ENCODE assay signal across 24 cellular contexts in genomic region chr3:78186404-78186803, GRCh38.
DNase-seq lines count a peak whose midpoint lies in the region; ATAC-seq, FAIRE-seq and TF ChIP-seq lines count a peak whose summit lies in the region.
"Had no signal": no experiment of that assay in that cellular context is flagged by ENCODE, and none has a peak within 500 bp of the region (broad histone marks: within the 10 kb centered on the region; RNA-seq: fewer than 3 reads in every experiment).

No MANE protein-coding gene starts in this region.

- ATAC-seq in HepG2: peak; percentile 28; the same call in 1 of the 3 replicates
- no peak for ATAC-seq in right lobe of liver
- peak; percentile 14 to 65 for ATAC-seq in right cardiac atrium
- ATAC-seq: A549 had no signal

- TF ChIP-seq RAD21 in HepG2 (CRISPR knock-in tag; IDR thresholded peaks at IDR 0.05): no peak

- H3K4me1 ChIP-seq in HepG2 (ENCODE audit: insufficient read depth, low read length) (no peaks in the 10 kb centered on the region), right lobe of liver (no peaks in the 10 kb centered on the region), cardiac muscle cell (ENCODE audit: low read depth) (peaks cover 30% of the 10 kb centered on the region), right cardiac atrium (ENCODE audit: control insufficient read depth, insufficient read depth, low read length) (no peaks in the 10 kb centered on the region), PC-9 (replicated peaks; ENCODE audit: insufficient read depth) (no peaks in the 10 kb centered on the region)
- H3K4me1 ChIP-seq: A549; BLaER1 treated with 17β-estradiol and CSF1 and Interleukin-3, amounts not matched to agents 10 nM and 100 nM had no signal

- intact Hi-C loops in HepG2 (cut with micrococcal nuclease; ENCODE audit: unreplicated experiment): no loop called here
- intact Hi-C loops in right lobe of liver (cut with DNase I): no loop called here
- intact Hi-C loops in right cardiac atrium (cut with DNase I): no loop called here
- intact Hi-C loops in PC-9 (cut with micrococcal nuclease; ENCODE audit: unreplicated experiment): no loop called here

- TF ChIP-seq POLR2A in HepG2 (IDR thresholded peaks at IDR 0.05; ENCODE audit: insufficient read depth in 1 of 2, low read depth in 2 of 2, low read length in 2 of 2) (no peak), right lobe of liver (IDR thresholded peaks at IDR 0.05) (no peak)

- no peaks in the 10 kb centered on the region for H4K20me1 ChIP-seq in HepG2 (ENCODE audit: insufficient read depth, low read length)
- H4K20me1 ChIP-seq in PC-9 (ENCODE audit: insufficient read depth): no peaks in the 10 kb centered on the region
- H4K20me1 ChIP-seq: BLaER1 treated with 17β-estradiol and CSF1 and Interleukin-3, amounts not matched to agents 10 nM and 100 nM had no signal

- H3K9me2 ChIP-seq in PC-9 (ENCODE audit: insufficient read depth): no peaks in the 10 kb centered on the region

- in situ Hi-C loops in HepG2 (cut with HindIII; ENCODE audit: extremely low pct_ligation_motif_present, low pct_unique_long_range_greater_than_20kb): no loop called here

- CTCF ChIA-PET in HepG2 (lab: Yijun Ruan, JAX; ENCODE audit: low intra/inter-chr PET ratio, low total read pairs): no interaction called here
- CTCF ChIA-PET in PC-9 (lab: Charles Lee): no interaction called here

- H3K27ac ChIP-seq in HepG2 (ENCODE audit: extremely low read length, insufficient read depth, low read length): no peak overlapping the region
- no peak overlapping the region for H3K27ac ChIP-seq in right lobe of liver
- H3K27ac ChIP-seq in cardiac muscle cell: peak overlapping the region; percentile 89
- no peak overlapping the region for H3K27ac ChIP-seq in right cardiac atrium (ENCODE audit: low read length)
- H3K27ac ChIP-seq in PC-9: no peak overlapping the region
- H3K27ac ChIP-seq: A549; BLaER1 treated with 17β-estradiol and CSF1 and Interleukin-3, amounts not matched to agents 10 nM and 100 nM; GM23248 had no signal

- H2AFZ ChIP-seq in HepG2 (ENCODE audit: low read length) (no peak overlapping the region), PC-9 (no peak overlapping the region)
- H2AFZ ChIP-seq: GM23248 had no signal

- H3K4me3 ChIP-seq in HepG2 (replicated peaks in 1 of 3; ENCODE audit: insufficient read depth in 1 of 3, low read depth in 2 of 3, low read length in 3 of 3) (no peak overlapping the region), right lobe of liver (no peak overlapping the region), cardiac muscle cell (no peak overlapping the region), right cardiac atrium (ENCODE audit: low read length) (no peak overlapping the region), PC-9 (no peak overlapping the region)
- H3K4me3 ChIP-seq: A549; BLaER1 treated with 17β-estradiol and CSF1 and Interleukin-3, amounts not matched to agents 10 nM and 100 nM; GM23248 had no signal

- H3K27me3 ChIP-seq in HepG2 (ENCODE audit: control insufficient read depth in 1 of 2, insufficient read depth in 2 of 2, low read length in 2 of 2) (no peaks in the 10 kb centered on the region), right lobe of liver (no peaks in the 10 kb centered on the region), cardiac muscle cell (no peaks in the 10 kb centered on the region), right cardiac atrium (ENCODE audit: control insufficient read depth, insufficient read depth) (no peaks in the 10 kb centered on the region), PC-9 (ENCODE audit: insufficient read depth, low read depth) (no peaks in the 10 kb centered on the region)
- H3K27me3 ChIP-seq: BLaER1 treated with 17β-estradiol and CSF1 and Interleukin-3, amounts not matched to agents 10 nM and 100 nM had no signal

- POLR2A ChIA-PET in HepG2 (lab: Yijun Ruan, JAX) (no interaction called here), PC-9 (lab: Charles Lee; ENCODE audit: unreplicated experiment) (no interaction called here)

- BruUV-seq in HepG2 (replicated peaks; lab: Mats Ljungman, UMichigan) (no TSS peak), PC-9 (replicated peaks; lab: Mats Ljungman, UMichigan) (no TSS peak)

- DNase-seq in HepG2 (ENCODE audit: low spot score) (no peak), right lobe of liver (no peak), cardiac muscle cell (ENCODE audit: low read depth in 1 of 2, low spot score in 1 of 2) (peak in 1 of 2 donors; percentile 83), right cardiac atrium (peak in 2 of 3 donors; percentile 10 to 14), medulla oblongata (ENCODE audit: extremely low spot score) (no peak), NCI-H526 (lab: John Stamatoyannopoulos, UW) (no peak), PC-9 (no peak)
- DNase-seq: AML-193; CD4-positive, alpha-beta T cell; GM23248; H7; Karpas-422; NCI-H1092 treated with DMSO at 0.1 percent for 48 hours; NCI-H1436; NCI-H2029; NCI-H2171; NCI-H226; NCI-H510A; NCI-H748 treated with DMSO at 0.1 percent for 48 hours; SHP77 had no signal

- no peak overlapping the region for H3K9ac ChIP-seq in HepG2 (ENCODE audit: insufficient read depth, low read depth, low read length)
- H3K9ac ChIP-seq: BLaER1 treated with 17β-estradiol and CSF1 and Interleukin-3, amounts not matched to agents 10 nM and 100 nM; GM23248 had no signal

- no peak for FAIRE-seq in HepG2 (lab: Jason Lieb, UNC)
- FAIRE-seq: A549, D721Med, GM18507 had no signal

- TF ChIP-seq CTCF in HepG2 (CRISPR knock-in tag; IDR thresholded peaks at IDR 0.05) (no peak), right lobe of liver (IDR thresholded peaks at IDR 0.05) (no peak), cardiac muscle cell (IDR thresholded peaks at IDR 0.05; ENCODE audit: low read depth, low read length) (no peak), PC-9 (conservative IDR thresholded peaks at IDR 0.05) (no peak)

- H3F3A ChIP-seq in PC-9 (ENCODE audit: insufficient read depth, low read depth): no peaks in the 10 kb centered on the region

- no peaks in the 10 kb centered on the region for H3K9me3 ChIP-seq in HepG2 (ENCODE audit: low read length)
- H3K9me3 ChIP-seq in right lobe of liver: no peaks in the 10 kb centered on the region
- H3K9me3 ChIP-seq in cardiac muscle cell (ENCODE audit: low read depth): no peaks in the 10 kb centered on the region
- peaks cover 2% of the 10 kb centered on the region for H3K9me3 ChIP-seq in right cardiac atrium (ENCODE audit: control insufficient read depth, low read length)
- H3K9me3 ChIP-seq in PC-9 (ENCODE audit: insufficient read depth, low read depth): no peaks in the 10 kb centered on the region; the same call in 1 of the 2 replicates

- TF ChIP-seq EP300 in HepG2 (IDR thresholded peaks at IDR 0.05; ENCODE audit: low read depth in 2 of 2, low read length in 2 of 2): no peak
- no peak for TF ChIP-seq EP300 in HepG2 (CRISPR knock-in tag; IDR thresholded peaks at IDR 0.05; ENCODE audit: borderline replicate concordance)

- 0% methylated on average over 1 of the region's 1 CpG for WGBS in HepG2 (ENCODE audit: low lambda C conversion rate)
- WGBS in right lobe of liver (ENCODE audit: insufficient coverage, low coverage, low lambda C conversion rate, missing lambda C conversion rate): 71% methylated on average over 1 of the region's 1 CpG
- 65% methylated on average over 1 of the region's 1 CpG for WGBS in right cardiac atrium

- H3K79me2 ChIP-seq in HepG2 (ENCODE audit: insufficient read depth, low read length): no peaks in the 10 kb centered on the region
- H3K79me2 ChIP-seq in PC-9 (ENCODE audit: low read depth): no peaks in the 10 kb centered on the region

- H3K4me2 ChIP-seq in HepG2 (ENCODE audit: low read depth, low read length): no peak overlapping the region
- no peak overlapping the region for H3K4me2 ChIP-seq in PC-9
- H3K4me2 ChIP-seq: A549; BLaER1 treated with 17β-estradiol and CSF1 and Interleukin-3, amounts not matched to agents 10 nM and 100 nM had no signal

- H3K36me3 ChIP-seq in HepG2 (replicated peaks in 1 of 2; ENCODE audit: control insufficient read depth in 1 of 2, insufficient read depth in 2 of 2, low read length in 2 of 2) (no peaks in the 10 kb centered on the region), right lobe of liver (no peaks in the 10 kb centered on the region), cardiac muscle cell (no peaks in the 10 kb centered on the region), PC-9 (ENCODE audit: low read depth) (no peaks in the 10 kb centered on the region)
- H3K36me3 ChIP-seq: BLaER1 treated with 17β-estradiol and CSF1 and Interleukin-3, amounts not matched to agents 10 nM and 100 nM had no signal

TF ChIP-seq in HepG2, 621 proteins besides CTCF, POLR2A, EP300 and RAD21:
- no peak for TF ChIP-seq BRCA1 (CRISPR knock-in tag; IDR thresholded peaks at IDR 0.05)
- no peak for TF ChIP-seq SRSF1 (optimal IDR thresholded peaks at IDR 0.05; ENCODE audit: low read depth, low read length)
- no peak for TF ChIP-seq ZMAT5 (CRISPR knock-in tag; IDR thresholded peaks at IDR 0.05; ENCODE audit: borderline replicate concordance, low read depth)
- no peak for TF ChIP-seq ZNF367 (CRISPR knock-in tag; IDR thresholded peaks at IDR 0.05; ENCODE audit: borderline replicate concordance)
- no peak for TF ChIP-seq CENPBD1 (CRISPR knock-in tag; IDR thresholded peaks at IDR 0.05; ENCODE audit: borderline replicate concordance, low read depth)
- no peak for TF ChIP-seq MYC (CRISPR knock-in tag; IDR thresholded peaks at IDR 0.05; ENCODE audit: borderline replicate concordance)
- TF ChIP-seq ZMAT3 (CRISPR knock-in tag; conservative IDR thresholded peaks at IDR 0.05): no peak
- TF ChIP-seq ZNF121 (CRISPR knock-in tag; IDR thresholded peaks at IDR 0.05): no peak
- no peak for TF ChIP-seq GATAD1 (CRISPR knock-in tag; IDR thresholded peaks at IDR 0.05)
- no peak for TF ChIP-seq SNAPC5 (CRISPR knock-in tag; IDR thresholded peaks at IDR 0.05; ENCODE audit: borderline replicate concordance)

Comparison
In these comparisons a context has a peak if more than half of its experiments do, and no peak if none do; other contexts are left out.
1. ATAC-seq: peak in HepG2 (single experiment) and right cardiac atrium (2 of 2); none in right lobe of liver (0 of 4).
2. DNase-seq: peak in right cardiac atrium (2 of 3); none in HepG2 (single experiment), right lobe of liver (0 of 3), medulla oblongata (single experiment), NCI-H526 (0 of 2) and PC-9 (0 of 2).